Comparison of ENCODE assay signal across 12 cellular contexts in genomic region chr1:39394059-39394458, GRCh38.
A peak's percentile ranks its signal among the peaks of the same experiment; 100 is the strongest.
DNase-seq lines count a peak whose midpoint lies in the region; ATAC-seq and TF ChIP-seq lines count a peak whose summit lies in the region.
"Had no signal": no experiment of that assay in that cellular context is flagged by ENCODE, and none has a peak within 500 bp of the region (broad histone marks: within the 10 kb centered on the region; RNA-seq: fewer than 3 reads in every experiment).

No MANE protein-coding gene starts in this region.

- H3K4me1 ChIP-seq in right cardiac atrium (ENCODE audit: control insufficient read depth, insufficient read depth, low read length) (peaks cover 29% of the 10 kb centered on the region), stomach (peaks cover 59 to 84% (median 77%) of the 10 kb centered on the region in 4 donors)

- H3K27ac ChIP-seq in right cardiac atrium (ENCODE audit: low read length) (peak overlapping the region; percentile 79), stomach (peak overlapping the region; percentile 70 to 89 (median 84)), substantia nigra (ENCODE audit: low read depth, low read length, poor library complexity, severe bottlenecking) (no peak overlapping the region)

- TF ChIP-seq CTCF in activated CD8-positive, alpha-beta T cell treated with anti-CD3 and anti-CD28 coated beads for 36 hours (IDR thresholded peaks at IDR 0.05), result no peak
- TF ChIP-seq CTCF in stomach (IDR thresholded peaks at IDR 0.05), result no peak

- POLR2A ChIA-PET in activated CD8-positive, alpha-beta T cell treated with anti-CD3 and anti-CD28 coated beads for 36 hours (lab: Charles Lee), result interaction anchor here (1.6 kb wide), 1 partner anchor 17 kb away, joined by 3 read pairs; no protein-coding TSS in a partner anchor

- no peak for TF ChIP-seq EP300 in stomach (IDR thresholded peaks at IDR 0.05)

- H3K36me3 ChIP-seq in stomach, result peaks cover 0 to 15% (median 13%) of the 10 kb centered on the region in 4 donors
- H3K36me3 ChIP-seq: tibial nerve had no signal

- H3K27me3 Mint-ChIP-seq in activated naive CD4-positive, alpha-beta T cell treated with anti-CD3 and anti-CD28 coated beads, Interleukin-2, amount 10 ng/mL, durations not matched to agents 7 days and 5 days, result no peaks in the 10 kb centered on the region
- H3K27me3 Mint-ChIP-seq in activated CD8-positive, alpha-beta T cell treated with anti-CD3 and anti-CD28 coated beads for 36 hours, result no peaks in the 10 kb centered on the region

- H3K4me3 ChIP-seq in right cardiac atrium (ENCODE audit: low read length) (no peak overlapping the region), stomach (no peak overlapping the region)
- H3K4me3 ChIP-seq: left lung, tibial nerve had no signal

- no peak overlapping the region for H3K4me3 Mint-ChIP-seq in activated naive CD4-positive, alpha-beta T cell treated with anti-CD3 and anti-CD28 coated beads, Interleukin-2, amount 10 ng/mL, durations not matched to agents 7 days and 5 days
- no peak overlapping the region for H3K4me3 Mint-ChIP-seq in activated CD8-positive, alpha-beta T cell treated with anti-CD3 and anti-CD28 coated beads for 36 hours

- CTCF ChIA-PET in activated naive CD4-positive, alpha-beta T cell treated with anti-CD3 and anti-CD28 coated beads, Interleukin-2, amount 10 ng/mL, durations not matched to agents 7 days and 5 days (lab: Charles Lee), result interaction anchor here (1.7 kb wide), 1 partner anchor 17 kb away, joined by 5 read pairs; no protein-coding TSS in a partner anchor
- CTCF ChIA-PET in activated CD8-positive, alpha-beta T cell treated with anti-CD3 and anti-CD28 coated beads for 36 hours (lab: Charles Lee), result interaction anchor here (1.7 to 5.0 kb wide), 2 partner anchors 16 to 202 kb away, joined by 7 to 34 read pairs; no protein-coding TSS in a partner anchor

- intact Hi-C loops in activated CD8-positive, alpha-beta T cell treated with anti-CD3 and anti-CD28 coated beads for 36 hours (cut with micrococcal nuclease), result no loop called here
- intact Hi-C loops in right cardiac atrium (cut with DNase I), result no loop called here
- intact Hi-C loops in stomach (cut with DNase I; ENCODE audit: low total_unique reads), result no loop called here

- WGBS in right cardiac atrium, result 77% methylated on average over 6 of the region's 6 CpGs
- WGBS in stomach, 5 donors, result 62 to 74% (median 68%) methylated on average over 6 of the region's 6 CpGs

- H3K27me3 ChIP-seq in right cardiac atrium (ENCODE audit: control insufficient read depth, insufficient read depth) (no peaks in the 10 kb centered on the region), stomach (no peaks in the 10 kb centered on the region)
- H3K27me3 ChIP-seq: left lung, tibial nerve had no signal

- H3K4me1 Mint-ChIP-seq in activated naive CD4-positive, alpha-beta T cell treated with anti-CD3 and anti-CD28 coated beads, Interleukin-2, amount 10 ng/mL, durations not matched to agents 7 days and 5 days, result peaks cover 73% of the 10 kb centered on the region
- H3K4me1 Mint-ChIP-seq in activated CD8-positive, alpha-beta T cell treated with anti-CD3 and anti-CD28 coated beads for 36 hours (ENCODE audit: low read depth), result peaks cover 71% of the 10 kb centered on the region

- peak overlapping the region; percentile 52 for H3K27ac Mint-ChIP-seq in activated naive CD4-positive, alpha-beta T cell treated with anti-CD3 and anti-CD28 coated beads, Interleukin-2, amount 10 ng/mL, durations not matched to agents 7 days and 5 days
- H3K27ac Mint-ChIP-seq in activated CD8-positive, alpha-beta T cell treated with anti-CD3 and anti-CD28 coated beads for 36 hours, result peak overlapping the region; percentile 27

- no peak for ATAC-seq in activated CD8-positive, alpha-beta T cell treated with anti-CD3 and anti-CD28 coated beads for 36 hours
- no peak for ATAC-seq in right cardiac atrium

- DNase-seq in activated naive CD4-positive, alpha-beta T cell treated with anti-CD3 and anti-CD28 coated beads, Interleukin-2, amount 10 ng/mL, durations not matched to agents 7 days and 5 days, result no peak
- DNase-seq in activated naive CD4-positive, alpha-beta T cell treated with Interleukin-2 at 50 U/mL for 16 hours, result no peak
- no peak for DNase-seq in activated CD8-positive, alpha-beta T cell treated with anti-CD3 and anti-CD28 coated beads for 36 hours
- no peak for DNase-seq in right cardiac atrium
- no peak for DNase-seq in stomach
- DNase-seq in stimulated activated CD4-positive, alpha-beta T cell treated with anti-CD3 and anti-CD28 coated beads, Interleukin-4, amount 100 ng/mL, for 24 hours, result no peak
- DNase-seq in DMS 273 (lab: John Stamatoyannopoulos, UW; ENCODE audit: unreplicated experiment), result no peak
- no peak for DNase-seq in substantia nigra (lab: John Stamatoyannopoulos, UW)
- DNase-seq: foreskin melanocyte, left lung, NCI-H2171 had no signal

- H3K9me3 Mint-ChIP-seq in activated naive CD4-positive, alpha-beta T cell treated with anti-CD3 and anti-CD28 coated beads, Interleukin-2, amount 10 ng/mL, durations not matched to agents 7 days and 5 days, result no peaks in the 10 kb centered on the region
- no peaks in the 10 kb centered on the region for H3K9me3 Mint-ChIP-seq in activated CD8-positive, alpha-beta T cell treated with anti-CD3 and anti-CD28 coated beads for 36 hours

- TF ChIP-seq POLR2A in stomach (IDR thresholded peaks at IDR 0.05), result no peak

- H3K36me3 Mint-ChIP-seq in activated naive CD4-positive, alpha-beta T cell treated with anti-CD3 and anti-CD28 coated beads, Interleukin-2, amount 10 ng/mL, durations not matched to agents 7 days and 5 days, result peaks cover 40% of the 10 kb centered on the region
- H3K36me3 Mint-ChIP-seq in activated CD8-positive, alpha-beta T cell treated with anti-CD3 and anti-CD28 coated beads for 36 hours (ENCODE audit: low read depth), result peaks cover 24% of the 10 kb centered on the region

- H3K9me3 ChIP-seq in right cardiac atrium (ENCODE audit: control insufficient read depth, low read length) (no peaks in the 10 kb centered on the region), stomach (no peaks in the 10 kb centered on the region)
- H3K9me3 ChIP-seq: left lung, tibial nerve had no signal
